ENCODE assay signal across 15 cellular contexts in genomic region chr5:124176692-124177091, GRCh38.
DNase-seq lines count a peak whose midpoint lies in the region; ATAC-seq and TF ChIP-seq lines count a peak whose summit lies in the region.
"Had no signal": no experiment of that assay in that cellular context is flagged by ENCODE, and none has a peak within 500 bp of the region (broad histone marks: within the 10 kb centered on the region; RNA-seq: fewer than 3 reads in every experiment).

No MANE protein-coding gene starts in this region.

- no peak overlapping the region for H3K4me2 ChIP-seq in mesendoderm (ENCODE audit: low read length)

- H4K8ac ChIP-seq in mesendoderm (ENCODE audit: low read depth, low read length) = no peak overlapping the region

- no peak for TF ChIP-seq POLR2A in suprapubic skin (IDR thresholded peaks at IDR 0.05)

- no peaks in the 10 kb centered on the region for H3K79me1 ChIP-seq in mesendoderm (ENCODE audit: low read length)

- H3K9ac ChIP-seq in mesendoderm (ENCODE audit: low read length) = no peak overlapping the region

- no peak overlapping the region for H3K4ac ChIP-seq in mesendoderm (ENCODE audit: low read depth, low read length)

- no peak overlapping the region for H2BK15ac ChIP-seq in mesendoderm (replicated peaks; ENCODE audit: low read depth)

- H4K5ac ChIP-seq in mesendoderm (ENCODE audit: low read length) = no peak overlapping the region

- no peaks in the 10 kb centered on the region for H3K36me3 ChIP-seq in mesendoderm (ENCODE audit: control insufficient read depth, insufficient read depth, low read length)
- no peaks in the 10 kb centered on the region for H3K36me3 ChIP-seq in suprapubic skin
- H3K36me3 ChIP-seq: lower lobe of right lung had no signal

- no peaks in the 10 kb centered on the region for H3K79me2 ChIP-seq in mesendoderm (ENCODE audit: control insufficient read depth, insufficient read depth, low read length)

- no peak overlapping the region for H3K23ac ChIP-seq in mesendoderm (ENCODE audit: low read length)

- no peak for ATAC-seq in HG03571 (IDR thresholded peaks at IDR 0.05; ENCODE audit: unreplicated experiment)
- no peak for ATAC-seq in HG03108 (IDR thresholded peaks at IDR 0.05; ENCODE audit: unreplicated experiment)
- ATAC-seq: activated naive CD8-positive, alpha-beta T cell treated with anti-CD3 and anti-CD28 coated beads, Interleukin-2, amount 50 U/mL, for 24 hours; lower lobe of right lung had no signal

- H2BK5ac ChIP-seq in mesendoderm (ENCODE audit: low read length) = no peak overlapping the region

- DNase-seq in Ammon's horn (ENCODE audit: low spot score) (peak; percentile 20), NCI-H2171 treated with DMSO at 0.1 percent for 48 hours (lab: John Stamatoyannopoulos, UW) (peak; percentile 84), choroid plexus epithelial cell (ENCODE audit: low read depth) (peak; percentile 12), mesendoderm (peak; percentile 31), suprapubic skin (ENCODE audit: low spot score in 2 of 2) (no peak), NCI-H2227 (lab: John Stamatoyannopoulos, UW; ENCODE audit: unreplicated experiment) (no peak)
- DNase-seq: activated CD8-positive, alpha-beta memory T cell treated with anti-CD3 and anti-CD28 coated beads, Interleukin-2, amount 50 U/mL, for 48 hours; activated naive CD8-positive, alpha-beta T cell treated with anti-CD3 and anti-CD28 coated beads, Interleukin-2, amount 50 U/mL, for 24 hours; AML-193; effector CD4-positive, alpha-beta T cell; lower lobe of right lung; SIG-M5; stimulated activated CD4-positive, alpha-beta T cell treated with anti-CD3 and anti-CD28 coated beads, Interleukin-1b, Interleukin-23, amount 100 ng/mL, for 48 hours had no signal

- no peak for TF ChIP-seq EP300 in suprapubic skin (IDR thresholded peaks at IDR 0.05)

- TF ChIP-seq CTCF in choroid plexus epithelial cell (conservative IDR thresholded peaks at IDR 0.05; ENCODE audit: low read depth, low read length) = peak; percentile 27
- TF ChIP-seq CTCF in suprapubic skin (IDR thresholded peaks at IDR 0.05) = no peak

- H3K27me3 ChIP-seq in mesendoderm (ENCODE audit: insufficient read depth, low read length, poor library complexity) = no peaks in the 10 kb centered on the region
- no peaks in the 10 kb centered on the region for H3K27me3 ChIP-seq in suprapubic skin

- H3K18ac ChIP-seq in mesendoderm (ENCODE audit: low read length) = no peak overlapping the region

- no peak overlapping the region for H2AK5ac ChIP-seq in mesendoderm (ENCODE audit: low read length)

- H3K4me3 ChIP-seq in choroid plexus epithelial cell (ENCODE audit: low read depth, low read length) (no peak overlapping the region), mesendoderm (ENCODE audit: low read length) (no peak overlapping the region), suprapubic skin (no peak overlapping the region)
- H3K4me3 ChIP-seq: lower lobe of right lung had no signal

- no peak overlapping the region for H3K27ac ChIP-seq in mesendoderm (ENCODE audit: low read depth, low read length)
- no peak overlapping the region for H3K27ac ChIP-seq in suprapubic skin
- H3K27ac ChIP-seq: lower lobe of right lung had no signal

- H3K4me1 ChIP-seq in mesendoderm (ENCODE audit: control insufficient read depth, low read depth, low read length) (no peaks in the 10 kb centered on the region), suprapubic skin (no peaks in the 10 kb centered on the region)
- H3K4me1 ChIP-seq: lower lobe of right lung had no signal

- peaks cover 13% of the 10 kb centered on the region for H3K9me3 ChIP-seq in suprapubic skin

- H2BK120ac ChIP-seq in mesendoderm (ENCODE audit: low read depth, low read length) = no peak overlapping the region

- no peak overlapping the region for H3K56ac ChIP-seq in mesendoderm (ENCODE audit: low read length)

Comparison
In these comparisons a context has a peak if more than half of its experiments do, and no peak if none do; other contexts are left out.
1. DNase-seq: peak in Ammon's horn (single experiment), NCI-H2171 treated with DMSO at 0.1 percent for 48 hours (single experiment), choroid plexus epithelial cell (single experiment) and mesendoderm (single experiment); none in suprapubic skin (0 of 2) and NCI-H2227 (single experiment).